8 cellular contexts compared by ENCODE assay signal in genomic region chr17:27569257-27569722, GRCh38.
DNase-seq lines count a peak whose midpoint lies in the region; ATAC-seq, FAIRE-seq and TF ChIP-seq lines count a peak whose summit lies in the region.

No MANE protein-coding gene starts in this region.

- no TSS peak for BruUV-seq in K562 (replicated peaks; lab: Mats Ljungman, UMichigan)

- TF ChIP-seq POLR2A in K562 (conservative IDR thresholded peaks at IDR 0.05) (no peak), testis (IDR thresholded peaks at IDR 0.05) (no peak)

- peak; percentile 98 for ATAC-seq in CD8-positive, alpha-beta T cell
- ATAC-seq in K562, result peak; percentile 80

- H3K9me3 ChIP-seq in CD8-positive, alpha-beta T cell (ENCODE audit: low read length), result no peaks in the 10 kb centered on the region
- H3K9me3 ChIP-seq in K562 (replicated peaks; ENCODE audit: control insufficient read depth, insufficient read depth, low read depth, low read length) (peaks cover 2% of the 10 kb centered on the region), testis (no peaks in the 10 kb centered on the region)

- DNase-seq in CD8-positive, alpha-beta T cell, result peak; percentile 21 to 66 (median 49)
- DNase-seq in H4 (ENCODE audit: low spot score) (peak; percentile 37), SW480 (ENCODE audit: low spot score) (peak; percentile 31), K562 (ENCODE audit: extremely low read depth in 1 of 4, low spot score in 3 of 4) (peak; percentile 87 to 93 (median 91)), medulla oblongata (ENCODE audit: extremely low spot score) (peak; percentile 35), testis (peak; percentile 46), NCI-H1694 (lab: John Stamatoyannopoulos, UW) (no peak), kidney glomerular epithelial cell (lab: John Stamatoyannopoulos, UW) (no peak)

- H3K9me3 Mint-ChIP-seq in CD8-positive, alpha-beta T cell, result no peaks in the 10 kb centered on the region

- peaks cover 4% of the 10 kb centered on the region for H3K4me1 ChIP-seq in CD8-positive, alpha-beta T cell (ENCODE audit: insufficient read depth, low read length)
- peaks cover 61 to 84% of the 10 kb centered on the region in 2 experiments for H3K4me1 ChIP-seq in K562 (replicated peaks in 1 of 2; ENCODE audit: control insufficient read depth in 2 of 2, insufficient read depth in 2 of 2, low read length in 2 of 2)
- peaks cover 19% of the 10 kb centered on the region for H3K4me1 ChIP-seq in testis

- intact Hi-C loops in CD8-positive, alpha-beta T cell (cut with DNase I, micrococcal nuclease), result no loop called here
- intact Hi-C loops in K562 (cut with micrococcal nuclease), result loop anchor here (1.0 to 2.0 kb wide), 2 partner anchors 32 to 38 kb away; no protein-coding TSS in a partner anchor
- intact Hi-C loops in testis (cut with DNase I; ENCODE audit: low total_unique reads), result no loop called here

- H3K79me2 ChIP-seq in K562 (ENCODE audit: control insufficient read depth, insufficient read depth, low read length), result peaks cover 77% of the 10 kb centered on the region

- TF ChIP-seq CTCF in CD8-positive, alpha-beta T cell (IDR thresholded peaks at IDR 0.05), result peak; percentile 46
- TF ChIP-seq CTCF in K562 (IDR thresholded peaks at IDR 0.05 in 2 of 3, conservative IDR thresholded peaks at IDR 0.05 in 1 of 3; ENCODE audit: insufficient read depth in 2 of 3, low read depth in 1 of 3, low read length in 3 of 3), result peak; percentile 84 to 96 (median 89)
- TF ChIP-seq CTCF in testis (IDR thresholded peaks at IDR 0.05), result peak in 2 of 3 experiments; percentile 20 to 34

- H3K9me1 ChIP-seq in K562 (ENCODE audit: control insufficient read depth, insufficient read depth, low read length), result peaks cover 4% of the 10 kb centered on the region

- no peak overlapping the region for H3K27ac Mint-ChIP-seq in CD8-positive, alpha-beta T cell

- peak overlapping the region; percentile 7; the same call in 1 of the 2 replicates for H2AFZ ChIP-seq in K562 (ENCODE audit: low read depth, low read length)

- no peak overlapping the region for H3K4me3 ChIP-seq in CD8-positive, alpha-beta T cell (ENCODE audit: low read depth, low read length)
- no peak overlapping the region for H3K4me3 ChIP-seq in K562
- H3K4me3 ChIP-seq in testis, result no peak overlapping the region

- no peak overlapping the region for H3K27ac ChIP-seq in CD8-positive, alpha-beta T cell (ENCODE audit: low read depth, low read length)
- H3K27ac ChIP-seq in K562 (ENCODE audit: extremely low read depth, low read depth, low read length) (peak overlapping the region; percentile 92), testis (peak overlapping the region in 1 of 2 donors; percentile 0)

- H3K36me3 Mint-ChIP-seq in CD8-positive, alpha-beta T cell, result no peaks in the 10 kb centered on the region

- peak overlapping the region; percentile 54 for H3K4me2 ChIP-seq in K562 (ENCODE audit: insufficient read depth, low read length)

- H3K4me1 Mint-ChIP-seq in CD8-positive, alpha-beta T cell (ENCODE audit: low read depth), result peaks cover 11% of the 10 kb centered on the region

- H3K27me3 Mint-ChIP-seq in CD8-positive, alpha-beta T cell (ENCODE audit: low read depth), result no peaks in the 10 kb centered on the region

- peak overlapping the region; percentile 62 to 87; a peak in 3 of 4 replicates for H3K9ac ChIP-seq in K562 (ENCODE audit: insufficient read depth in 1 of 2, low read depth in 2 of 2, low read length in 2 of 2)

- TF ChIP-seq EP300 in K562 (IDR thresholded peaks at IDR 0.05; ENCODE audit: low read length), result peak; percentile 45; the same call in 1 of the 2 replicates

- no peaks in the 10 kb centered on the region for H4K20me1 ChIP-seq in K562 (replicated peaks; ENCODE audit: control insufficient read depth, insufficient read depth, low read length)

- no peak overlapping the region for H3K4me3 Mint-ChIP-seq in CD8-positive, alpha-beta T cell

- FAIRE-seq in K562 (lab: Jason Lieb, UNC), result peak; percentile 85

- CTCF ChIA-PET in CD8-positive, alpha-beta T cell (lab: Charles Lee), result interaction anchor here (2.8 kb wide), 1 partner anchor 31 kb away, joined by 13 read pairs; no protein-coding TSS in a partner anchor
- CTCF ChIA-PET in K562 (lab: Yijun Ruan, JAX; ENCODE audit: low intra/inter-chr PET ratio), result interaction anchor here (1.0 kb wide), 1 partner anchor 76 kb away, joined by 3 read pairs; no protein-coding TSS in a partner anchor

- peak; percentile 62 to 78 for TF ChIP-seq RAD21 in K562 (CRISPR knock-in tag; conservative IDR thresholded peaks at IDR 0.05 in 1 of 2, IDR thresholded peaks at IDR 0.05 in 1 of 2)

- 1% methylated on average over 6 of the region's 6 CpGs for WGBS in K562 (ENCODE audit: insufficient coverage, low coverage, missing lambda C conversion rate)
- WGBS in testis, 2 donors, result 76 to 81% methylated on average over 6 of the region's 6 CpGs

- in situ Hi-C loops in K562 (cut with MboI), result no loop called here

- no peaks in the 10 kb centered on the region for H3K36me3 ChIP-seq in CD8-positive, alpha-beta T cell (ENCODE audit: insufficient read depth, low read length)
- H3K36me3 ChIP-seq in K562 (ENCODE audit: control insufficient read depth, insufficient read depth, low read length) (peaks cover 10% of the 10 kb centered on the region; the same call in 2 of the 3 replicates), testis (ENCODE audit: low read depth, missing control alignments) (no peaks in the 10 kb centered on the region)

- H3K27me3 ChIP-seq in CD8-positive, alpha-beta T cell (ENCODE audit: insufficient read depth, low read length), result no peaks in the 10 kb centered on the region
- H3K27me3 ChIP-seq in K562 (ENCODE audit: control insufficient read depth in 2 of 2, insufficient read depth in 2 of 2, low read length in 2 of 2) (no peaks in the 10 kb centered on the region), testis (no peaks in the 10 kb centered on the region)

- POLR2A ChIA-PET in CD8-positive, alpha-beta T cell (lab: Charles Lee), result no interaction called here
- POLR2A ChIA-PET in K562 (lab: Yijun Ruan, JAX), result interaction anchor here (0.5 to 1.3 kb wide), 5 partner anchors 9 to 33 kb away, joined by 3 to 4 read pairs (median 3); no protein-coding TSS in a partner anchor

TF ChIP-seq in K562, 482 proteins besides CTCF, POLR2A, EP300 and RAD21 (continues in another document):
- no peak for TF ChIP-seq ZNF174 (CRISPR knock-in tag; IDR thresholded peaks at IDR 0.05)
- no peak for TF ChIP-seq KLF10 (CRISPR knock-in tag; IDR thresholded peaks at IDR 0.05)
- peak; percentile 23; the same call in 1 of the 2 replicates for TF ChIP-seq NCOR1 (IDR thresholded peaks at IDR 0.05)
- 0 out of 2 replicates have a peak, but pooled peaks have one; percentile 31 for TF ChIP-seq ZNF79 (CRISPR knock-in tag; IDR thresholded peaks at IDR 0.05; ENCODE audit: low read depth)
- 0 out of 2 replicates have a peak, but pooled peaks have one; percentile 27 for TF ChIP-seq SMARCE1 (IDR thresholded peaks at IDR 0.05)
- peak; percentile 55 for TF ChIP-seq ESRRA (IDR thresholded peaks at IDR 0.05; ENCODE audit: borderline replicate concordance, low read depth)
- no peak for TF ChIP-seq GTF2E2 (tag; IDR thresholded peaks at IDR 0.05)
- TF ChIP-seq RNF2 (IDR thresholded peaks at IDR 0.05), result 0 out of 2 replicates have a peak, but pooled peaks have one; percentile 26
- TF ChIP-seq ZEB2 (IDR thresholded peaks at IDR 0.05), result peak; percentile 62; the same call in 1 of the 2 replicates
- peak; percentile 28; the same call in 1 of the 2 replicates for TF ChIP-seq MTA3 (IDR thresholded peaks at IDR 0.05; ENCODE audit: borderline replicate concordance)
- peak; percentile 74 for TF ChIP-seq HDAC2 (IDR thresholded peaks at IDR 0.05)
- TF ChIP-seq KLF13 (tag; IDR thresholded peaks at IDR 0.05; ENCODE audit: borderline replicate concordance, low read depth), result peak; percentile 71; the same call in 1 of the 2 replicates
- no peak for TF ChIP-seq ZC3H8 (IDR thresholded peaks at IDR 0.05)
- TF ChIP-seq TEAD1 (CRISPR knock-in tag; IDR thresholded peaks at IDR 0.05), result peak in 1 of 2 experiments; percentile 20; a peak in 1 of 4 replicates
- 0 out of 2 replicates have a peak, but pooled peaks have one; percentile 47 for TF ChIP-seq ZNF354B (CRISPR knock-in tag; IDR thresholded peaks at IDR 0.05)
- no peak for TF ChIP-seq SLC30A9 (CRISPR knock-in tag; IDR thresholded peaks at IDR 0.05)
- no peak for TF ChIP-seq BRF1 (IDR thresholded peaks at IDR 0.05; ENCODE audit: borderline replicate concordance, extremely low read depth, insufficient read length)
- no peak for TF ChIP-seq CEBPG (CRISPR knock-in tag; IDR thresholded peaks at IDR 0.05)
- TF ChIP-seq CEBPG (tag; conservative IDR thresholded peaks at IDR 0.05 in 1 of 2, IDR thresholded peaks at IDR 0.05 in 1 of 2), result 0 out of 4 replicates have a peak, but pooled peaks of 1 of the 2 experiments have one; percentile 15
- TF ChIP-seq ZNF764 (CRISPR knock-in tag; IDR thresholded peaks at IDR 0.05; ENCODE audit: low read depth), result no peak

Comparison
In these comparisons a context has a peak if more than half of its experiments do, and no peak if none do; other contexts are left out.
1. DNase-seq: peak in CD8-positive, alpha-beta T cell (7 of 7), H4 (single experiment), SW480 (single experiment), K562 (4 of 4), medulla oblongata (single experiment) and testis (single experiment); none in NCI-H1694 (single experiment) and kidney glomerular epithelial cell (single experiment).
2. CTCF ChIP-seq: peak in every context shown above with its lines; median percentile 89 in K562; 46 in CD8-positive, alpha-beta T cell; 27 in testis.